Comparison of ENCODE assay signal across 14 cellular contexts in the genomic region with DNA sequence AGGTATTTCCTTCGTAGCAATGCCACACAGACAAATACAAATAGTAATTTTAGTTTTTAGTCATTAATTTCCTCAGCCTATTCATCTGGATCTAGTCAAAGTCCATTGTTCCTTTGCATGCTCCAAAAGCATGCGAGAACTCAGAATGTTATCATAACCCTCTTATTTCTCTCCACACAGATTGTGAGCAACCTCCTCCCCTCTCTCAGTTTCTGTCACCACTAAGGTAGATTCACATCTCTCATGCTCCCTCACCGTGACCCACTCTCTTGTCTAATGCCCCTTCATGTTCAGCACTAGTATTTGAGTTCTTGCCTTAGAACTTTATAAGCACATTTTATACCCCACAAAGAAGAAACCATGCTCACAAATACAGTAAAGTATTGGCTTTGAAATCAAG.
"Had no signal": no experiment of that assay in that cellular context is flagged by ENCODE, and none has a peak within 500 bp of the region (broad histone marks: within the 10 kb centered on the region; RNA-seq: fewer than 3 reads in every experiment).

No MANE protein-coding gene starts in this region.

- H3K4me1 ChIP-seq: parathyroid adenoma had no signal

- H3K27me3 ChIP-seq: hepatocyte had no signal

- DNase-seq: activated CD4-positive, alpha-beta T cell treated with anti-CD3 and anti-CD28 coated beads, Interleukin-2, amount 50 U/mL, for 4 hours; activated CD4-positive, CD25-positive, alpha-beta regulatory T cell treated with anti-CD3 and anti-CD28 coated beads, Interleukin-2, amount 50 U/mL, for 72 hours; activated naive CD4-positive, alpha-beta T cell; activated naive CD8-positive, alpha-beta T cell treated with anti-CD3 and anti-CD28 coated beads, Interleukin-2, amount 10 ng/mL, durations not matched to agents 7 days and 5 days; activated T-cell treated with anti-CD3 and anti-CD28 coated beads for 4 hours; islet precursor cell; naive B cell; stimulated activated CD4-positive, alpha-beta T cell treated with anti-CD3 and anti-CD28 coated beads, Interleukin-12 subunit alpha, Interleukin-12 subunit beta, amount 100 ng/mL, for 4 hours; stimulated activated CD4-positive, alpha-beta T cell treated with anti-CD3 and anti-CD28 coated beads, Interleukin-2, amount 100 ng/mL, for 24 hours had no signal

- H3K79me2 ChIP-seq: hepatocyte, parathyroid adenoma had no signal

- ATAC-seq: esophagus mucosa had no signal

- H3K4me2 ChIP-seq: hepatocyte had no signal

- H3K9ac ChIP-seq: parathyroid adenoma had no signal

- H3K27ac ChIP-seq: coronary artery, hepatocyte, parathyroid adenoma had no signal

- H3K4me3 ChIP-seq: coronary artery, hepatocyte, lung had no signal
